ENCODE assay signal across 10 cellular contexts in genomic region chr1:224733021-224733911, GRCh38.
DNase-seq lines count a peak whose midpoint lies in the region; ATAC-seq, FAIRE-seq and TF ChIP-seq lines count a peak whose summit lies in the region.
"Had no signal": no experiment of that assay in that cellular context is flagged by ENCODE, and none has a peak within 500 bp of the region (broad histone marks: within the 10 kb centered on the region; RNA-seq: fewer than 3 reads in every experiment).

No MANE protein-coding gene starts in this region.

- H3K4me1 ChIP-seq in psoas muscle = peaks cover 23% of the 10 kb centered on the region
- peaks cover 11% of the 10 kb centered on the region; the same call in 1 of the 2 replicates for H3K4me1 ChIP-seq in H9 (ENCODE audit: insufficient read depth, low read length)

- H3K23me2 ChIP-seq in H9 (ENCODE audit: insufficient read length, low read depth, low read length, poor library complexity, severe bottlenecking) = no peaks in the 10 kb centered on the region

- H3K27me3 ChIP-seq in bronchial epithelial cell (ENCODE audit: control insufficient read depth, insufficient read depth, low read length) (no peaks in the 10 kb centered on the region), psoas muscle (ENCODE audit: insufficient read depth in 3 of 3, low read length in 2 of 3) (no peaks in the 10 kb centered on the region), H9 (ENCODE audit: insufficient read depth, low read length) (no peaks in the 10 kb centered on the region)

- no peak overlapping the region for H3K9ac ChIP-seq in H9 (ENCODE audit: extremely low read depth, insufficient read length, low read length)

- no peak overlapping the region for H2BK12ac ChIP-seq in H9 (ENCODE audit: insufficient read length, low read depth, low read length)

- H3K27me3 Mint-ChIP-seq in H9 (ENCODE audit: low read depth) = peaks cover 12% of the 10 kb centered on the region

- H4K8ac ChIP-seq in H9 (replicated peaks; ENCODE audit: insufficient read length, low read depth, low read length) = no peak overlapping the region

- no peaks in the 10 kb centered on the region for H4K20me1 ChIP-seq in H9 (ENCODE audit: control insufficient read depth, insufficient read depth, insufficient read length)

- TF ChIP-seq CTCF in bronchial epithelial cell (IDR thresholded peaks at IDR 0.05; ENCODE audit: insufficient read depth, low read length, severe bottlenecking) (no peak), psoas muscle (IDR thresholded peaks at IDR 0.05) (no peak), RWPE1 (conservative IDR thresholded peaks at IDR 0.05; ENCODE audit: low read depth) (no peak), H9 (conservative IDR thresholded peaks at IDR 0.05) (no peak)

- no peak overlapping the region for H3K4me3 Mint-ChIP-seq in H9

- peak; percentile 23 for DNase-seq in EL
- peak; percentile 68 for DNase-seq in bronchial epithelial cell (ENCODE audit: low read depth)
- peak in 1 of 2 donors; percentile 72 for DNase-seq in psoas muscle
- DNase-seq in RWPE1 (ENCODE audit: low spot score) = no peak
- DNase-seq in H9 = no peak
- no peak for DNase-seq in NOMO-1 (lab: John Stamatoyannopoulos, UW; ENCODE audit: unreplicated experiment in 2 of 2)

- no peak overlapping the region for H2BK20ac ChIP-seq in H9 (ENCODE audit: low read depth, low read length, poor library complexity, severe bottlenecking)

- FAIRE-seq in bronchial epithelial cell (lab: Jason Lieb, UNC) = peak; percentile 92
- FAIRE-seq: colon had no signal

- H3K4me3 ChIP-seq in bronchial epithelial cell (ENCODE audit: low read depth, low read length) (no peak overlapping the region), psoas muscle (no peak overlapping the region)

- H3K9me3 Mint-ChIP-seq in H9 = no peaks in the 10 kb centered on the region

- no peaks in the 10 kb centered on the region for H3K79me2 ChIP-seq in H9 (ENCODE audit: insufficient read depth, low read length)

- H4K5ac ChIP-seq in H9 (ENCODE audit: insufficient read length, low read depth, low read length) = no peak overlapping the region

- H3K18ac ChIP-seq in H9 (ENCODE audit: insufficient read length, low read depth, low read length) = no peak overlapping the region

- POLR2A ChIA-PET in RWPE1 (lab: Yijun Ruan, JAX; ENCODE audit: low non-redundant PET) = no interaction called here

- no peak overlapping the region for H2AK5ac ChIP-seq in H9 (ENCODE audit: insufficient read length, low read length)

- WGBS in psoas muscle, 3 donors = 29 to 36% (median 30%) methylated on average over 12 of the region's 12 CpGs
- WGBS in H9 (ENCODE audit: extremely low coverage, insufficient read length, low lambda C conversion rate) = no CpG with 5 or more reads among the region's 12 CpGs

- no peak overlapping the region for H3T11ph ChIP-seq in H9 (ENCODE audit: low read length)

- H2BK120ac ChIP-seq in H9 (ENCODE audit: low read depth, low read length, poor library complexity, severe bottlenecking) = no peak overlapping the region

- H3K79me1 ChIP-seq in H9 (ENCODE audit: insufficient read depth, low read depth, low read length, poor library complexity, severe bottlenecking) = no peaks in the 10 kb centered on the region

- CTCF ChIA-PET in RWPE1 (lab: Yijun Ruan, JAX) = no interaction called here

- no peak overlapping the region for H4K91ac ChIP-seq in H9 (ENCODE audit: insufficient read length, low read depth, low read length)

- H3K4me1 Mint-ChIP-seq in H9 = peaks cover 50 to 57% of the 10 kb centered on the region in 2 experiments

- intact Hi-C loops in psoas muscle (cut with DNase I) = loop anchor here in 1 of 2 donors (10.0 kb wide), 1 partner anchor 228 kb away; no protein-coding TSS in a partner anchor

- H2BK15ac ChIP-seq in H9 (ENCODE audit: low read depth, low read length) = no peak overlapping the region

- no peak overlapping the region for H3K14ac ChIP-seq in H9 (ENCODE audit: insufficient read depth, low read length)

- no peak overlapping the region for H3K4ac ChIP-seq in H9 (ENCODE audit: low read depth, low read length)

- H3K27ac ChIP-seq in psoas muscle = peak overlapping the region; percentile 67
- H3K27ac ChIP-seq in RWPE1 = no peak overlapping the region
- H3K27ac ChIP-seq in H9 (ENCODE audit: insufficient read length, low read depth, low read length) = no peak overlapping the region
- H3K27ac ChIP-seq: HL-60 had no signal

- no peak overlapping the region for H3K27ac Mint-ChIP-seq in H9

- H2BK5ac ChIP-seq in H9 (ENCODE audit: insufficient read length, low read length) = no peak overlapping the region

- H3K36me3 ChIP-seq in bronchial epithelial cell (ENCODE audit: control insufficient read depth, insufficient read depth, low read length) (no peaks in the 10 kb centered on the region), psoas muscle (ENCODE audit: insufficient read depth in 1 of 2, low read depth in 1 of 2) (no peaks in the 10 kb centered on the region)

- H3K9me3 ChIP-seq in psoas muscle (no peaks in the 10 kb centered on the region), H9 (ENCODE audit: control insufficient read depth, low read depth, low read length) (no peaks in the 10 kb centered on the region)

- H2AFZ ChIP-seq in H9 (ENCODE audit: low read length) = no peak overlapping the region

- no peak overlapping the region for H3K56ac ChIP-seq in H9 (ENCODE audit: insufficient read length, low read depth, low read length)

- no peak overlapping the region for H3K23ac ChIP-seq in H9 (ENCODE audit: insufficient read length, low read depth, low read length)

- ATAC-seq in GM19468 (IDR thresholded peaks at IDR 0.05; ENCODE audit: extremely low read depth, unreplicated experiment) (peak; percentile 43), HG03469 (IDR thresholded peaks at IDR 0.05; ENCODE audit: unreplicated experiment) (peak; percentile 39), psoas muscle (peak; percentile 90 to 93 (median 90))

- H3K4me2 ChIP-seq in H9 (ENCODE audit: insufficient read depth, insufficient read length, low read length) = no peak overlapping the region

- no peaks in the 10 kb centered on the region for H3K36me3 Mint-ChIP-seq in H9 (ENCODE audit: insufficient read depth in 1 of 3, low read depth in 3 of 3)

Comparison
In these comparisons a context has a peak if more than half of its experiments do, and no peak if none do; other contexts are left out.
1. DNase-seq: peak in EL (single experiment) and bronchial epithelial cell (single experiment); none in RWPE1 (single experiment), H9 (single experiment) and NOMO-1 (0 of 2).
2. ATAC-seq: peak in every context shown above with its lines; median percentile 90 in psoas muscle; 43 in GM19468; 39 in HG03469.